12 cellular contexts compared by ENCODE assay signal in the genomic region with DNA sequence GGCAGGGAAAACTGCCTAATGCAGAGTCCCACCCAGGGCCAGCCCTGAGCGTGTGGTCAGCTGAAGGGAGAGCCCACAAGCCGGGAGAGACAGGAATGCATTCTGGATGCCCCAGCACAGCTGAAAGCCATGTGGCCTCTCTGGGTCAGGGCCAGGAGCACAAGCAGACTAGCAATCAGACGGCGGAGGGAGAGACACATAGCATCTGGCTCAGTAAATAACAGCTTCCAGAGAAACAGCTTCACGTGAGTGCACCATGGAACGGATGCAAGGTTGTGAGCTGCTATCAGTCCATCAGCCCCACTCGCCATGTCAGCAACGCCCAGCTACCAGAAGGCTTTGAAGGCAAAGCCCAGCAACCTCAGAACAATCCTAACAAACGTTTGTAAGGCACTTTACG. TPM values are rescaled to one million over a fixed set of nuclear protein-coding genes. Genes with fewer than 3 reads are reported as not detected.
DNase-seq lines count a peak whose midpoint lies in the region; ATAC-seq and TF ChIP-seq lines count a peak whose summit lies in the region.
"Had no signal": no experiment of that assay in that cellular context is flagged by ENCODE, and none has a peak within 500 bp of the region (broad histone marks: within the 10 kb centered on the region; RNA-seq: fewer than 3 reads in every experiment).

No MANE protein-coding gene starts in this region.

- H3K4me3 ChIP-seq in brain microvascular endothelial cell (ENCODE audit: low read depth, low read length) (no peak overlapping the region), hepatocyte (no peak overlapping the region), smooth muscle cell (no peak overlapping the region)
- H3K4me3 ChIP-seq: Peyer's patch had no signal

- no peaks in the 10 kb centered on the region for H3K9me2 ChIP-seq in hepatocyte (replicated peaks; ENCODE audit: insufficient read depth)

- no peak overlapping the region for H3K4me2 ChIP-seq in hepatocyte
- H3K4me2 ChIP-seq in smooth muscle cell = peak overlapping the region; percentile 70

- H3K27me3 ChIP-seq in brain microvascular endothelial cell (replicated peaks) (no peaks in the 10 kb centered on the region), hepatocyte (no peaks in the 10 kb centered on the region), smooth muscle cell (ENCODE audit: low read depth) (no peaks in the 10 kb centered on the region)
- H3K27me3 ChIP-seq: Peyer's patch had no signal

- H3K4me1 ChIP-seq in hepatocyte (ENCODE audit: insufficient read depth) (no peaks in the 10 kb centered on the region), smooth muscle cell (ENCODE audit: low read depth) (peaks cover 3% of the 10 kb centered on the region)

- no peaks in the 10 kb centered on the region for H3K9me3 ChIP-seq in hepatocyte (ENCODE audit: low read depth)
- H3K9me3 ChIP-seq in smooth muscle cell (replicated peaks; ENCODE audit: low read depth) = no peaks in the 10 kb centered on the region
- H3K9me3 ChIP-seq: Peyer's patch had no signal

- H3K9ac ChIP-seq in smooth muscle cell (ENCODE audit: low read depth) = no peak overlapping the region

- H2AFZ ChIP-seq in hepatocyte (no peak overlapping the region), smooth muscle cell (ENCODE audit: low read depth) (no peak overlapping the region)

- H3K36me3 ChIP-seq in brain microvascular endothelial cell (replicated peaks) (no peaks in the 10 kb centered on the region), hepatocyte (replicated peaks; ENCODE audit: insufficient read depth, low read depth) (no peaks in the 10 kb centered on the region), smooth muscle cell (ENCODE audit: low read depth) (no peaks in the 10 kb centered on the region)
- H3K36me3 ChIP-seq: Peyer's patch had no signal

- no peak for TF ChIP-seq CTCF in brain microvascular endothelial cell (IDR thresholded peaks at IDR 0.05; ENCODE audit: low read depth, low read length, missing control alignments)
- TF ChIP-seq CTCF in hepatocyte (IDR thresholded peaks at IDR 0.05; ENCODE audit: poor library complexity) = no peak
- TF ChIP-seq CTCF in smooth muscle cell (IDR thresholded peaks at IDR 0.05; ENCODE audit: borderline replicate concordance, insufficient read depth, poor library complexity, severe bottlenecking) = no peak

- DNase-seq in HCEC 1CT = peak; percentile 71
- DNase-seq in brain microvascular endothelial cell = peak; percentile 44
- DNase-seq in hepatocyte (ENCODE audit: low spot score) = peak; percentile 67
- DNase-seq in smooth muscle cell (lab: John Stamatoyannopoulos, UW; ENCODE audit: unreplicated experiment) = peak; percentile 10
- no peak for DNase-seq in COLO829 (ENCODE audit: low spot score)
- no peak for DNase-seq in NCI-H1436 (lab: John Stamatoyannopoulos, UW)
- DNase-seq: activated B cell treated with CpG ODN at 0.5 μM for 24 hours, NCI-H1417 treated with DMSO at 0.1 percent for 48 hours had no signal

- H4K20me1 ChIP-seq in hepatocyte (ENCODE audit: insufficient read depth, poor library complexity, severe bottlenecking) (no peaks in the 10 kb centered on the region), smooth muscle cell (ENCODE audit: low read depth) (no peaks in the 10 kb centered on the region)

- H3K79me2 ChIP-seq in hepatocyte = no peaks in the 10 kb centered on the region
- no peaks in the 10 kb centered on the region for H3K79me2 ChIP-seq in smooth muscle cell (ENCODE audit: low read depth)

- WGBS in hepatocyte (ENCODE audit: low lambda C conversion rate, missing lambda C conversion rate) = 24% methylated on average over 10 of the region's 10 CpGs
- WGBS in smooth muscle cell (ENCODE audit: low lambda C conversion rate) = 17% methylated on average over 10 of the region's 10 CpGs

- H3K27ac ChIP-seq in brain microvascular endothelial cell (no peak overlapping the region), hepatocyte (no peak overlapping the region), smooth muscle cell (ENCODE audit: low read depth) (peak overlapping the region; percentile 76)
- H3K27ac ChIP-seq: HL-60, Peyer's patch had no signal

- peaks cover 11% of the 10 kb centered on the region for H3F3A ChIP-seq in smooth muscle cell (ENCODE audit: low read depth)

- in situ Hi-C loops in brain microvascular endothelial cell (cut with HindIII; ENCODE audit: low pct_ligation_motif_present, low sequenced_read_pairs) = no loop called here

- ATAC-seq in GM21390 (IDR thresholded peaks at IDR 0.05; ENCODE audit: unreplicated experiment) = no peak
- no peak for ATAC-seq in HG02870 (IDR thresholded peaks at IDR 0.05; ENCODE audit: unreplicated experiment)

RNA-seq across cellular contexts. Expression of gene TMEM106C, which starts 28.2 kb away (rescaled TPM):
- total RNA-seq in hepatocyte = 113 and 124 TPM in 2 replicates
- polyA plus RNA-seq in hepatocyte = 98.1 and 101 TPM in 2 replicates
- total RNA-seq in smooth muscle cell = 58.8 and 58.9 TPM in 2 replicates
- 42.7 and 60.9 TPM in 2 replicates for polyA plus RNA-seq in smooth muscle cell

RNA-seq across cellular contexts. Expression of gene VDR, which starts 30.4 kb away (rescaled TPM):
- total RNA-seq in hepatocyte (2.6 and 3.2 TPM in 2 replicates), smooth muscle cell (6.5 and 16.5 TPM in 2 replicates)
- polyA plus RNA-seq in hepatocyte (4.9 and 6.1 TPM in 2 replicates), smooth muscle cell (6.4 and 8.0 TPM in 2 replicates)

Comparison
In these comparisons a context has a peak if more than half of its experiments do, and no peak if none do; other contexts are left out.
1. DNase-seq: peak in HCEC 1CT (single experiment), brain microvascular endothelial cell (single experiment), hepatocyte (single experiment) and smooth muscle cell (single experiment); none in COLO829 (single experiment) and NCI-H1436 (single experiment).